ENCODE assay signal across 8 cellular contexts in genomic region chr16:89289428-89290395, GRCh38.
DNase-seq lines count a peak whose midpoint lies in the region; ATAC-seq and TF ChIP-seq lines count a peak whose summit lies in the region.

No MANE protein-coding gene starts in this region.

- H3K27me3 ChIP-seq in dorsolateral prefrontal cortex: no peaks in the 10 kb centered on the region

- H3K27ac ChIP-seq in dorsolateral prefrontal cortex: peak overlapping the region in 9 of 59 donors; percentile 1 to 46 (median 12)

- ATAC-seq in HG03159 (IDR thresholded peaks at IDR 0.05; ENCODE audit: unreplicated experiment): no peak

- TF ChIP-seq CTCF in GM12872 (IDR thresholded peaks at IDR 0.05; ENCODE audit: insufficient read depth, low read depth, low read length) (peak; percentile 93), dorsolateral prefrontal cortex (IDR thresholded peaks at IDR 0.05 in 54 of 56, conservative IDR thresholded peaks at IDR 0.05 in 2 of 56; ENCODE audit: low read depth in 1 of 56, partially characterized antibody in 56 of 56) (peak; percentile 42 to 91 (median 78))

- H3K4me3 ChIP-seq in dorsolateral prefrontal cortex: no peak overlapping the region

- intact Hi-C loops in dorsolateral prefrontal cortex (cut with DNase I): loop anchor here in 1 of 2 donors (2.0 kb wide), 1 partner anchor 49 kb away; no protein-coding TSS in a partner anchor

- peak; percentile 100 for DNase-seq in 8988T
- peak; percentile 21 for DNase-seq in NCI-H2171 treated with DMSO at 0.1 percent for 48 hours (lab: John Stamatoyannopoulos, UW)
- peak; percentile 77 to 84 for DNase-seq in activated CD4-positive, alpha-beta T cell treated with anti-CD3 and anti-CD28 coated beads, Interleukin-2, amount 50 U/mL, for 48 hours
- DNase-seq in dorsolateral prefrontal cortex: peak in 9 of 10 donors; percentile 63 to 81 (median 71)
- DNase-seq in medulla oblongata (ENCODE audit: extremely low spot score): peak; percentile 78
- peak; percentile 29 to 51 for DNase-seq in stimulated activated CD8-positive, alpha-beta memory T cell treated with anti-CD3 and anti-CD28 coated beads, Interleukin-2, amount 100 ng/mL, for 1 hour (ENCODE audit: low read depth in 2 of 2)

Comparison
In these comparisons a context has a peak if more than half of its experiments do, and no peak if none do; other contexts are left out.
1. DNase-seq: peak in every context shown above with its lines; median percentile 100 in 8988T; 80 in activated CD4-positive, alpha-beta T cell treated with anti-CD3 and anti-CD28 coated beads, Interleukin-2, amount 50 U/mL, for 48 hours; 78 in medulla oblongata; 71 in dorsolateral prefrontal cortex; 40 in stimulated activated CD8-positive, alpha-beta memory T cell treated with anti-CD3 and anti-CD28 coated beads, Interleukin-2, amount 100 ng/mL, for 1 hour; 21 in NCI-H2171 treated with DMSO at 0.1 percent for 48 hours.